Comparison of ENCODE assay signal across 24 cellular contexts in genomic region chr2:197868136-197868535, GRCh38.
"Had no signal": no experiment of that assay in that cellular context is flagged by ENCODE, and none has a peak within 500 bp of the region (broad histone marks: within the 10 kb centered on the region; RNA-seq: fewer than 3 reads in every experiment).

No MANE protein-coding gene starts in this region.

- H3K36me3 Mint-ChIP-seq: immature natural killer cell; natural killer cell treated with Interleukin-12 subunit alpha and Interleukin-12 subunit beta and Interleukin-15 and Interleukin-18, amount 100 ng/mL, for 72 hours; type B pancreatic cell had no signal

- H3K27me3 ChIP-seq: dorsolateral prefrontal cortex, neutrophil, pancreas, right lobe of liver, stomach, thyroid gland had no signal

- H3K4me3 Mint-ChIP-seq: immature natural killer cell; natural killer cell treated with Interleukin-12 subunit alpha and Interleukin-12 subunit beta and Interleukin-15 and Interleukin-18, amount 100 ng/mL, for 72 hours; neural crest cell; type B pancreatic cell had no signal

- H3K27ac Mint-ChIP-seq: immature natural killer cell; natural killer cell treated with Interleukin-12 subunit alpha and Interleukin-12 subunit beta and Interleukin-15 and Interleukin-18, amount 100 ng/mL, for 72 hours; type B pancreatic cell had no signal

- DNase-seq: dorsolateral prefrontal cortex; effector CD4-positive, alpha-beta T cell; hypothalamus; immature natural killer cell; islet precursor cell; kidney glomerular epithelial cell; left colon; left ventricle myocardium superior; lower lobe of right lung; pancreas; retina; right lobe of liver; small intestine; stimulated activated CD4-positive, alpha-beta T cell treated with anti-CD3 and anti-CD28 coated beads, Interleukin-12 subunit alpha, Interleukin-12 subunit beta, amount 100 ng/mL, for 4 hours; stimulated activated CD4-positive, alpha-beta T cell treated with anti-CD3 and anti-CD28 coated beads, Interleukin-1b, Interleukin-23, amount 100 ng/mL, for 48 hours; stimulated activated CD4-positive, alpha-beta T cell treated with anti-CD3 and anti-CD28 coated beads, Interleukin-4, amount 100 ng/mL, for 1 hour; stimulated activated CD8-positive, alpha-beta memory T cell treated with anti-CD3 and anti-CD28 coated beads, Interleukin-4, amount 100 ng/mL, for 48 hours; stimulated activated naive CD4-positive, alpha-beta T cell treated with Interleukin-2 at 50 U/mL for 16 hours; stomach; thyroid gland had no signal

- H3K27ac ChIP-seq: lower lobe of right lung, neutrophil, pancreas, right lobe of liver, stomach, thyroid gland had no signal

- H3K4me1 ChIP-seq: lower lobe of right lung, right lobe of liver, thyroid gland had no signal

- H3K9me3 ChIP-seq: lower lobe of right lung, neutrophil, pancreas, right lobe of liver, stomach, thyroid gland had no signal

- H3K4me1 Mint-ChIP-seq: neural crest cell had no signal

- ATAC-seq: left colon; lower lobe of right lung; natural killer cell treated with Interleukin-12 subunit alpha and Interleukin-12 subunit beta and Interleukin-15 and Interleukin-18, amount 100 ng/mL, for 72 hours; pancreas; right lobe of liver had no signal

- H3K4me3 ChIP-seq: dorsolateral prefrontal cortex, lower lobe of right lung, pancreas, right lobe of liver, stomach, thyroid gland had no signal

- H3K9me3 Mint-ChIP-seq: immature natural killer cell; natural killer cell treated with Interleukin-12 subunit alpha and Interleukin-12 subunit beta and Interleukin-15 and Interleukin-18, amount 100 ng/mL, for 72 hours; neural crest cell; type B pancreatic cell had no signal

- H3K36me3 ChIP-seq: lower lobe of right lung, neutrophil, pancreas, right lobe of liver, stomach, thyroid gland had no signal
